1 cellular context compared by ENCODE assay signal in the genomic region with DNA sequence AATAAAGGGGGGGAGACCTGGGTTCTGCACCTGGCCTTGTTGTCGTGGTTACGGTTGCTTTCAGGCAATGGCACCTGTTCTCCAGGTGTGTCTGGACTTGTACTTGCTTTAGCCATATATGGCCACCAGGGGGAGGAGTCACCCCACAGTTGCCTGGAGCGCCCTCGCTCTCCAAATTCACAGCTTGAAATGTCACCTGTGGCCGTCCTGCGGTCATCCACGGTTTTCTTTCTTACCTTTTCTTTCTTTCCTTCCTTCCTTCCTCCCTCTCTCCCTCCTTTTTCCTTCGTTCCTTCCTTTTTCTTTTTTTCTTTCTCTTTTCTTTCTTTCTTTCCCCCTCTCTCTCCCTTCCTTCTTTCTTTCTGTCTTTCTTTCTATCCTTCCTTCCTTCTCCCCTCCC.
TF ChIP-seq lines count a peak whose summit lies in the region.

No MANE protein-coding gene starts in this region.

TF ChIP-seq in HepG2, 621 proteins besides CTCF, POLR2A, EP300 and RAD21 (continued from another document and continues in another):
- TF ChIP-seq ZNF639 (CRISPR knock-in tag; conservative IDR thresholded peaks at IDR 0.05) (no peak), ZNF619 (CRISPR knock-in tag; IDR thresholded peaks at IDR 0.05) (no peak), STAG1 (CRISPR knock-in tag; IDR thresholded peaks at IDR 0.05) (peak; percentile 94), ZNF781 (CRISPR knock-in tag; IDR thresholded peaks at IDR 0.05; ENCODE audit: borderline replicate concordance, not compliant biosample characterization) (no peak), RNF219 (CRISPR knock-in tag; IDR thresholded peaks at IDR 0.05) (no peak), AGO2 (optimal IDR thresholded peaks at IDR 0.05; ENCODE audit: low read depth, low read length) (no peak), CEBPG (CRISPR knock-in tag; IDR thresholded peaks at IDR 0.05) (no peak), NFRKB (IDR thresholded peaks at IDR 0.05) (no peak), HMGXB4 (CRISPR knock-in tag; IDR thresholded peaks at IDR 0.05; ENCODE audit: borderline replicate concordance in 1 of 2, low read depth in 1 of 2) (no peak), ZNF598 (CRISPR knock-in tag; IDR thresholded peaks at IDR 0.05; ENCODE audit: borderline replicate concordance) (no peak), EED (CRISPR knock-in tag; IDR thresholded peaks at IDR 0.05) (no peak), ZEB1 (IDR thresholded peaks at IDR 0.05; ENCODE audit: insufficient replicate concordance, low read depth) (peak; percentile 90), BATF2 (CRISPR knock-in tag; IDR thresholded peaks at IDR 0.05) (no peak), ZNF670 (CRISPR knock-in tag; IDR thresholded peaks at IDR 0.05; ENCODE audit: borderline replicate concordance) (no peak), IKZF5 (CRISPR knock-in tag; IDR thresholded peaks at IDR 0.05) (0 out of 2 replicates have a peak, but pooled peaks have one; percentile 33), GATA4 (IDR thresholded peaks at IDR 0.05; ENCODE audit: borderline replicate concordance, low read depth) (no peak), SRY (CRISPR knock-in tag; IDR thresholded peaks at IDR 0.05) (no peak), ZNF512 (CRISPR knock-in tag; IDR thresholded peaks at IDR 0.05) (peak; percentile 98), ZNF33A (CRISPR knock-in tag; IDR thresholded peaks at IDR 0.05; ENCODE audit: borderline replicate concordance) (no peak), ZNF564 (CRISPR knock-in tag; IDR thresholded peaks at IDR 0.05) (no peak), ZNF253 (CRISPR knock-in tag; IDR thresholded peaks at IDR 0.05; ENCODE audit: borderline replicate concordance) (no peak), FOSL2 (CRISPR knock-in tag; IDR thresholded peaks at IDR 0.05) (0 out of 2 replicates have a peak, but pooled peaks have one; percentile 6), ZNF607 (CRISPR knock-in tag; IDR thresholded peaks at IDR 0.05; ENCODE audit: borderline replicate concordance) (no peak), FOXA3 (CRISPR knock-in tag; IDR thresholded peaks at IDR 0.05) (no peak), SNAI1 (CRISPR knock-in tag; IDR thresholded peaks at IDR 0.05; ENCODE audit: borderline replicate concordance) (no peak), AKNA (CRISPR knock-in tag; IDR thresholded peaks at IDR 0.05; ENCODE audit: borderline replicate concordance) (no peak), MBNL3 (CRISPR knock-in tag; conservative IDR thresholded peaks at IDR 0.05) (no peak), IKZF1 (IDR thresholded peaks at IDR 0.05) (no peak)
- TF ChIP-seq, protein P1, sequence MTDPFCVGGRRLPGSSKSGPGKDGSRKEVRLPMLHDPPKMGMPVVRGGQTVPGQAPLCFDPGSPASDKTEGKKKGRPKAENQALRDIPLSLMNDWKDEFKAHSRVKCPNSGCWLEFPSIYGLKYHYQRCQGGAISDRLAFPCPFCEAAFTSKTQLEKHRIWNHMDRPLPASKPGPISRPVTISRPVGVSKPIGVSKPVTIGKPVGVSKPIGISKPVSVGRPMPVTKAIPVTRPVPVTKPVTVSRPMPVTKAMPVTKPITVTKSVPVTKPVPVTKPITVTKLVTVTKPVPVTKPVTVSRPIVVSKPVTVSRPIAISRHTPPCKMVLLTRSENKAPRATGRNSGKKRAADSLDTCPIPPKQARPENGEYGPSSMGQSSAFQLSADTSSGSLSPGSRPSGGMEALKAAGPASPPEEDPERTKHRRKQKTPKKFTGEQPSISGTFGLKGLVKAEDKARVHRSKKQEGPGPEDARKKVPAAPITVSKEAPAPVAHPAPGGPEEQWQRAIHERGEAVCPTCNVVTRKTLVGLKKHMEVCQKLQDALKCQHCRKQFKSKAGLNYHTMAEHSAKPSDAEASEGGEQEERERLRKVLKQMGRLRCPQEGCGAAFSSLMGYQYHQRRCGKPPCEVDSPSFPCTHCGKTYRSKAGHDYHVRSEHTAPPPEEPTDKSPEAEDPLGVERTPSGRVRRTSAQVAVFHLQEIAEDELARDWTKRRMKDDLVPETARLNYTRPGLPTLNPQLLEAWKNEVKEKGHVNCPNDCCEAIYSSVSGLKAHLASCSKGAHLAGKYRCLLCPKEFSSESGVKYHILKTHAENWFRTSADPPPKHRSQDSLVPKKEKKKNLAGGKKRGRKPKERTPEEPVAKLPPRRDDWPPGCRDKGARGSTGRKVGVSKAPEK (CRISPR knock-in tag; IDR thresholded peaks at IDR 0.05; ENCODE audit: borderline replicate concordance), result peak; percentile 59; the same call in 1 of the 2 replicates
- TF ChIP-seq, protein P2, sequence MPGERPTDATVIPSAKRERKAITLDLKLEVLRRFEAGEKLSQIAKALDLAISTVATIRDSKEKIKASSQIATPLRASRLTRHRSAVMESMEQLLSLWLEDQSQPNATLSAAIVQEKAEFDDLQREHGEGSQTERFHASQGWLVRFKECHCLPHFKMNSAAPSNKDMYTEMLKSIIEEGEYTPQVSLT (CRISPR knock-in tag; IDR thresholded peaks at IDR 0.05; ENCODE audit: borderline replicate concordance, low read depth), result no peak
- TF ChIP-seq, protein P3, sequence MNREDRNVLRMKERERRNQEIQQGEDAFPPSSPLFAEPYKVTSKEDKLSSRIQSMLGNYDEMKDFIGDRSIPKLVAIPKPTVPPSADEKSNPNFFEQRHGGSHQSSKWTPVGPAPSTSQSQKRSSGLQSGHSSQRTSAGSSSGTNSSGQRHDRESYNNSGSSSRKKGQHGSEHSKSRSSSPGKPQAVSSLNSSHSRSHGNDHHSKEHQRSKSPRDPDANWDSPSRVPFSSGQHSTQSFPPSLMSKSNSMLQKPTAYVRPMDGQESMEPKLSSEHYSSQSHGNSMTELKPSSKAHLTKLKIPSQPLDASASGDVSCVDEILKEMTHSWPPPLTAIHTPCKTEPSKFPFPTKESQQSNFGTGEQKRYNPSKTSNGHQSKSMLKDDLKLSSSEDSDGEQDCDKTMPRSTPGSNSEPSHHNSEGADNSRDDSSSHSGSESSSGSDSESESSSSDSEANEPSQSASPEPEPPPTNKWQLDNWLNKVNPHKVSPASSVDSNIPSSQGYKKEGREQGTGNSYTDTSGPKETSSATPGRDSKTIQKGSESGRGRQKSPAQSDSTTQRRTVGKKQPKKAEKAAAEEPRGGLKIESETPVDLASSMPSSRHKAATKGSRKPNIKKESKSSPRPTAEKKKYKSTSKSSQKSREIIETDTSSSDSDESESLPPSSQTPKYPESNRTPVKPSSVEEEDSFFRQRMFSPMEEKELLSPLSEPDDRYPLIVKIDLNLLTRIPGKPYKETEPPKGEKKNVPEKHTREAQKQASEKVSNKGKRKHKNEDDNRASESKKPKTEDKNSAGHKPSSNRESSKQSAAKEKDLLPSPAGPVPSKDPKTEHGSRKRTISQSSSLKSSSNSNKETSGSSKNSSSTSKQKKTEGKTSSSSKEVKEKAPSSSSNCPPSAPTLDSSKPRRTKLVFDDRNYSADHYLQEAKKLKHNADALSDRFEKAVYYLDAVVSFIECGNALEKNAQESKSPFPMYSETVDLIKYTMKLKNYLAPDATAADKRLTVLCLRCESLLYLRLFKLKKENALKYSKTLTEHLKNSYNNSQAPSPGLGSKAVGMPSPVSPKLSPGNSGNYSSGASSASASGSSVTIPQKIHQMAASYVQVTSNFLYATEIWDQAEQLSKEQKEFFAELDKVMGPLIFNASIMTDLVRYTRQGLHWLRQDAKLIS (CRISPR knock-in tag; IDR thresholded peaks at IDR 0.05), result no peak
- TF ChIP-seq, protein P4, sequence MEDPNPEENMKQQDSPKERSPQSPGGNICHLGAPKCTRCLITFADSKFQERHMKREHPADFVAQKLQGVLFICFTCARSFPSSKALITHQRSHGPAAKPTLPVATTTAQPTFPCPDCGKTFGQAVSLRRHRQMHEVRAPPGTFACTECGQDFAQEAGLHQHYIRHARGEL (CRISPR knock-in tag; IDR thresholded peaks at IDR 0.05), result no peak
- TF ChIP-seq, protein P5, sequence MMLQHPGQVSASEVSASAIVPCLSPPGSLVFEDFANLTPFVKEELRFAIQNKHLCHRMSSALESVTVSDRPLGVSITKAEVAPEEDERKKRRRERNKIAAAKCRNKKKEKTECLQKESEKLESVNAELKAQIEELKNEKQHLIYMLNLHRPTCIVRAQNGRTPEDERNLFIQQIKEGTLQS (CRISPR knock-in tag; IDR thresholded peaks at IDR 0.05), result no peak
